Comparison of ENCODE assay signal across 9 cellular contexts in the genomic region with DNA sequence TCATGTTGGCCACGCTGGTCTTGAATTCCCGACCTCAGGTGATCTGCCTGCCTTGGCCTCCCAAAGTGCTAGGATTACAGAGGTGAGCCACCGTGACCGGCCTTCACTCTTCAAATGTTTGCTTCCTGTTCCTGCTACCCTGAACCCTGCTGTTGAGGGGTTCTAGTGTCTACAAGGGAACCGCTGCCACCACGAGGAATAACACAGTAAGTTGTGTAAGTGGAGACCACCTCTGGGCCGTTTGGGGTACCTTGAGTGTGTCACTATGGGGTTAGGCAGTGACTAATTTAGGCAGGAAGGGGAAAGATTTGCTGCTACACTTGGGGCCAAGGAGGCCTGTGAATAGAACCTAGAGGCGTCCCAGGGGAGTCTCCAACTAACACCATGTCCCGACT. TPM values are rescaled to one million over a fixed set of nuclear protein-coding genes. Genes with fewer than 3 reads are reported as not detected.
A peak's percentile ranks its signal among the peaks of the same experiment; 100 is the strongest.
DNase-seq lines count a peak whose midpoint lies in the region; FAIRE-seq and TF ChIP-seq lines count a peak whose summit lies in the region.
"Had no signal": no experiment of that assay in that cellular context is flagged by ENCODE, and none has a peak within 500 bp of the region (broad histone marks: within the 10 kb centered on the region; RNA-seq: fewer than 3 reads in every experiment).

No MANE protein-coding gene starts in this region.

- peaks cover 3% of the 10 kb centered on the region for H4K20me1 ChIP-seq in astrocyte (ENCODE audit: insufficient read depth, low read length)

- H3K79me2 ChIP-seq in astrocyte (ENCODE audit: insufficient read depth, low read length) = peaks cover 22% of the 10 kb centered on the region

- intact Hi-C loops in activated CD4-positive, alpha-beta T cell treated with anti-CD3 and anti-CD28 coated beads, Interleukin-2, amount 10 ng/mL, durations not matched to agents 24 days and 14 days (cut with micrococcal nuclease) = loop anchor here (5.0 kb wide), 6 partner anchors 237 to 1293 kb away; a partner anchor contains a TSS

- peak overlapping the region; percentile 98 for H3K27ac Mint-ChIP-seq in activated CD4-positive, alpha-beta T cell treated with anti-CD3 and anti-CD28 coated beads, Interleukin-2, amount 10 ng/mL, durations not matched to agents 24 days and 14 days
- peak overlapping the region; percentile 95 for H3K27ac Mint-ChIP-seq in astrocyte (ENCODE audit: unreplicated experiment)

- H3K9me3 ChIP-seq in astrocyte (ENCODE audit: insufficient read depth, low read depth, low read length) = no peaks in the 10 kb centered on the region

- H3K4me1 Mint-ChIP-seq in activated CD4-positive, alpha-beta T cell treated with anti-CD3 and anti-CD28 coated beads, Interleukin-2, amount 10 ng/mL, durations not matched to agents 24 days and 14 days = peaks cover 26% of the 10 kb centered on the region
- H3K4me1 Mint-ChIP-seq in astrocyte (ENCODE audit: low read depth, unreplicated experiment) = peaks cover 12% of the 10 kb centered on the region

- POLR2A ChIA-PET in HEK293T (lab: Yijun Ruan, JAX) = interaction anchor here (1.2 kb wide), 1 partner anchor 14 kb away, joined by 9 read pairs; no protein-coding TSS in a partner anchor

- peaks cover 5% of the 10 kb centered on the region for H3K27me3 Mint-ChIP-seq in activated CD4-positive, alpha-beta T cell treated with anti-CD3 and anti-CD28 coated beads, Interleukin-2, amount 10 ng/mL, durations not matched to agents 24 days and 14 days
- H3K27me3 Mint-ChIP-seq in astrocyte (ENCODE audit: low read depth, unreplicated experiment) = peaks cover 2% of the 10 kb centered on the region

- no peak for FAIRE-seq in astrocyte (lab: Jason Lieb, UNC)

- H3K27me3 ChIP-seq in astrocyte (ENCODE audit: insufficient read depth, low read length) = no peaks in the 10 kb centered on the region
- no peaks in the 10 kb centered on the region for H3K27me3 ChIP-seq in layer of hippocampus (ENCODE audit: control insufficient read depth, insufficient read depth, low read length)

- peak overlapping the region; percentile 99 for H3K4me3 Mint-ChIP-seq in activated CD4-positive, alpha-beta T cell treated with anti-CD3 and anti-CD28 coated beads, Interleukin-2, amount 10 ng/mL, durations not matched to agents 24 days and 14 days
- peak overlapping the region; percentile 83 for H3K4me3 Mint-ChIP-seq in astrocyte (ENCODE audit: unreplicated experiment)

- H3K9ac ChIP-seq in astrocyte (ENCODE audit: low read length) = peak overlapping the region; percentile 89

- CTCF ChIA-PET in HEK293T (lab: Yijun Ruan, JAX) = interaction anchor here (1.0 to 1.7 kb wide), 3 partner anchors 12 to 164 kb away, joined by 4 to 5 read pairs (median 5); no protein-coding TSS in a partner anchor

- H3K36me3 Mint-ChIP-seq in activated CD4-positive, alpha-beta T cell treated with anti-CD3 and anti-CD28 coated beads, Interleukin-2, amount 10 ng/mL, durations not matched to agents 24 days and 14 days (ENCODE audit: low read depth) = peaks cover 3% of the 10 kb centered on the region
- H3K36me3 Mint-ChIP-seq in astrocyte (ENCODE audit: low read depth, unreplicated experiment) = no peaks in the 10 kb centered on the region

- DNase-seq in activated CD4-positive, alpha-beta T cell treated with anti-CD3 and anti-CD28 coated beads, Interleukin-2, amount 10 ng/mL, durations not matched to agents 24 days and 14 days = no peak
- DNase-seq in activated CD4-positive, alpha-beta T cell treated with anti-CD3 and anti-CD28 coated beads, Interleukin-2, amount 50 U/mL, for 48 hours = no peak
- DNase-seq in astrocyte (ENCODE audit: low read depth) = no peak
- DNase-seq in HEK293T (ENCODE audit: extremely low spot score) = no peak
- no peak for DNase-seq in GF-D8 (lab: John Stamatoyannopoulos, UW)
- no peak for DNase-seq in erythroblast (lab: John Stamatoyannopoulos, UW)

- TF ChIP-seq POLR2A in erythroblast (IDR thresholded peaks at IDR 0.05; ENCODE audit: low read length) = no peak

- peaks cover 14% of the 10 kb centered on the region for H3K4me1 ChIP-seq in astrocyte (ENCODE audit: insufficient read depth, low read length)

- H3K27ac ChIP-seq in astrocyte (ENCODE audit: low read depth, low read length) = peak overlapping the region; percentile 96
- peak overlapping the region; percentile 96 for H3K27ac ChIP-seq in layer of hippocampus (ENCODE audit: low read depth, low read length)
- H3K27ac ChIP-seq in temporal lobe (ENCODE audit: low read depth, low read length) = peak overlapping the region; percentile 100

- no peak for TF ChIP-seq CTCF in astrocyte (IDR thresholded peaks at IDR 0.05; ENCODE audit: insufficient read depth, low read depth, low read length)

- H3K9me3 Mint-ChIP-seq in activated CD4-positive, alpha-beta T cell treated with anti-CD3 and anti-CD28 coated beads, Interleukin-2, amount 10 ng/mL, durations not matched to agents 24 days and 14 days = no peaks in the 10 kb centered on the region
- no peaks in the 10 kb centered on the region for H3K9me3 Mint-ChIP-seq in astrocyte (ENCODE audit: unreplicated experiment)

- H3K36me3 ChIP-seq in astrocyte (ENCODE audit: insufficient read depth, low read length) = no peaks in the 10 kb centered on the region

- H2AFZ ChIP-seq in astrocyte (ENCODE audit: low read depth, low read length) = peak overlapping the region; percentile 59

- H3K4me3 ChIP-seq in astrocyte (ENCODE audit: insufficient read depth, low read depth, low read length) = peak overlapping the region; percentile 43

- peak overlapping the region; percentile 85 for H3K4me2 ChIP-seq in astrocyte (ENCODE audit: low read length)

TF ChIP-seq in HEK293T, 16 proteins besides CTCF, POLR2A, EP300 and RAD21:
- TF ChIP-seq SP1 (IDR thresholded peaks at IDR 0.05) (no peak), TARDBP (IDR thresholded peaks at IDR 0.05) (no peak), LEF1 (IDR thresholded peaks at IDR 0.05; ENCODE audit: borderline replicate concordance) (no peak), ELF4 (IDR thresholded peaks at IDR 0.05) (no peak), ZNF384 (IDR thresholded peaks at IDR 0.05) (no peak), FOXK2 (IDR thresholded peaks at IDR 0.05) (no peak), SUZ12 (IDR thresholded peaks at IDR 0.05) (no peak), ARNT (IDR thresholded peaks at IDR 0.05) (no peak)
- TF ChIP-seq, protein P1, sequence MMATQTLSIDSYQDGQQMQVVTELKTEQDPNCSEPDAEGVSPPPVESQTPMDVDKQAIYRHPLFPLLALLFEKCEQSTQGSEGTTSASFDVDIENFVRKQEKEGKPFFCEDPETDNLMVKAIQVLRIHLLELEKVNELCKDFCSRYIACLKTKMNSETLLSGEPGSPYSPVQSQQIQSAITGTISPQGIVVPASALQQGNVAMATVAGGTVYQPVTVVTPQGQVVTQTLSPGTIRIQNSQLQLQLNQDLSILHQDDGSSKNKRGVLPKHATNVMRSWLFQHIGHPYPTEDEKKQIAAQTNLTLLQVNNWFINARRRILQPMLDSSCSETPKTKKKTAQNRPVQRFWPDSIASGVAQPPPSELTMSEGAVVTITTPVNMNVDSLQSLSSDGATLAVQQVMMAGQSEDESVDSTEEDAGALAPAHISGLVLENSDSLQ (IDR thresholded peaks at IDR 0.05) = no peak
TF ChIP-seq in HEK293T: peak in this region for 0.

RNA-seq across cellular contexts. Expression of a gene that starts 2.2 kb away (rescaled TPM):
- 65.6 and 69.0 TPM in 2 replicates for total RNA-seq in activated CD4-positive, alpha-beta T cell treated with anti-CD3 and anti-CD28 coated beads, Interleukin-2, amount 10 ng/mL, durations not matched to agents 24 days and 14 days
- 221 and 246 TPM in 2 replicates for total RNA-seq in astrocyte
- total RNA-seq in temporal lobe = 3.9 TPM

RNA-seq across cellular contexts. Expression of a gene that starts 16.5 kb away (rescaled TPM):
- total RNA-seq in activated CD4-positive, alpha-beta T cell treated with anti-CD3 and anti-CD28 coated beads, Interleukin-2, amount 10 ng/mL, durations not matched to agents 24 days and 14 days = not detected in 2 replicates
- total RNA-seq in astrocyte (0.29 and 0.41 TPM in 2 replicates), temporal lobe (2.0 TPM)
- total RNA-seq: dermis microvascular lymphatic vessel endothelial cell had no signal

RNA-seq across cellular contexts. Expression of a gene that starts 41.4 kb away (rescaled TPM):
- not detected in 2 replicates for total RNA-seq in activated CD4-positive, alpha-beta T cell treated with anti-CD3 and anti-CD28 coated beads, Interleukin-2, amount 10 ng/mL, durations not matched to agents 24 days and 14 days
- total RNA-seq in astrocyte (not detected in 2 replicates), temporal lobe (0.25 TPM)

RNA-seq across cellular contexts. Expression of a gene that starts 43.6 kb away (rescaled TPM):
- total RNA-seq in activated CD4-positive, alpha-beta T cell treated with anti-CD3 and anti-CD28 coated beads, Interleukin-2, amount 10 ng/mL, durations not matched to agents 24 days and 14 days = not detected in 2 replicates
- total RNA-seq in astrocyte = 3.5 and 4.4 TPM in 2 replicates
- total RNA-seq in temporal lobe = 12.0 TPM
- total RNA-seq: dermis microvascular lymphatic vessel endothelial cell had no signal

Comparison
In these comparisons a context has a peak if more than half of its experiments do, and no peak if none do; other contexts are left out.
1. RNA of a gene that starts 2.2 kb away (total RNA-seq): 221 to 246 TPM in astrocyte and 65.6 to 69.0 TPM in activated CD4-positive, alpha-beta T cell treated with anti-CD3 and anti-CD28 coated beads, Interleukin-2, amount 10 ng/mL, durations not matched to agents 24 days and 14 days; 3.9 TPM in temporal lobe (single experiment); every median in the first group is over 10 times any median in the second.
2. Peak in every context shown above with its lines, with median percentiles within 50 percentile points of each other: H3K27ac ChIP-seq.